22 cellular contexts compared by ENCODE assay signal in the genomic region with DNA sequence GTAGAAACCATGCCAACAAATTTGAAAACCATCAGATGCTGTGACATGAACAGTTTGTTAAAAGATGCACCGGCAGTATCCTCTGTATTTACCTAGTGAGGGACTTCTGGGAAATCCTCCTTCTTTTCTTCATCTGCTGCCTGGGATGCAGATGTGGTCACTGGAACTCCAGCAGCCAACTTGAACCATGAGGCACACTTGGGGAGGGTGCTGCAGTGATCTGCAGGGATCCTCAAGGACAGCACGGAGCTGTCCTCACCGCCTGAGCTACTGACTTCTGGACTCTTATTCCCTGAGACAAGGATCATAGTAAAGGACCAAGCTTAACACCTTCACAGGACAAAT. TPM values are rescaled to one million over a fixed set of nuclear protein-coding genes. Genes with fewer than 3 reads are reported as not detected.
DNase-seq lines count a peak whose midpoint lies in the region; ATAC-seq, FAIRE-seq and TF ChIP-seq lines count a peak whose summit lies in the region.
"Had no signal": no experiment of that assay in that cellular context is flagged by ENCODE, and none has a peak within 500 bp of the region (broad histone marks: within the 10 kb centered on the region; RNA-seq: fewer than 3 reads in every experiment).

No MANE protein-coding gene starts in this region.

- TF ChIP-seq EP300 in K562 (IDR thresholded peaks at IDR 0.05; ENCODE audit: low read length) = no peak

- no peaks in the 10 kb centered on the region for H3K4me1 Mint-ChIP-seq in glutamatergic neuron (ENCODE audit: low read depth, unreplicated experiment)
- H3K4me1 Mint-ChIP-seq: IgD-negative memory B cell had no signal

- in situ Hi-C loops in mammary epithelial cell (cut with MboI; ENCODE audit: low sequenced_read_pairs in 2 of 2) = no loop called here
- in situ Hi-C loops in K562 (cut with MboI) = no loop called here

- H3K79me2 ChIP-seq in mammary epithelial cell (ENCODE audit: insufficient read depth, low read length) (no peaks in the 10 kb centered on the region), K562 (ENCODE audit: control insufficient read depth, insufficient read depth, low read length) (no peaks in the 10 kb centered on the region)

- intact Hi-C loops in mammary epithelial cell (cut with micrococcal nuclease) (no loop called here), breast epithelium (cut with DNase I; ENCODE audit: low total_unique reads) (no loop called here), K562 (cut with micrococcal nuclease) (no loop called here)

- WGBS in mammary epithelial cell (ENCODE audit: low coverage, missing lambda C conversion rate) = 70% methylated on average over 3 of the region's 3 CpGs
- 2% methylated on average over 3 of the region's 3 CpGs for WGBS in K562 (ENCODE audit: insufficient coverage, low coverage, missing lambda C conversion rate)

- no peak overlapping the region for H3K27ac Mint-ChIP-seq in glutamatergic neuron (ENCODE audit: unreplicated experiment)
- H3K27ac Mint-ChIP-seq: CD8-positive, alpha-beta T cell; IgD-negative memory B cell had no signal

- ATAC-seq in K562 = no peak
- no peak for ATAC-seq in GM19467 (IDR thresholded peaks at IDR 0.05; ENCODE audit: unreplicated experiment)
- ATAC-seq: CD8-positive, alpha-beta T cell had no signal

- H3K4me3 ChIP-seq in mammary epithelial cell (replicated peaks in 1 of 3; ENCODE audit: insufficient read depth in 1 of 3, low read depth in 2 of 3, low read length in 3 of 3) (no peak overlapping the region), breast epithelium (no peak overlapping the region), K562 (no peak overlapping the region), BE2C (ENCODE audit: low read depth, low read length) (no peak overlapping the region)
- H3K4me3 ChIP-seq: BLaER1 treated with 17β-estradiol and CSF1 and Interleukin-3, amounts not matched to agents 10 nM and 100 nM; GM12878; GM23248 had no signal

- peak overlapping the region; percentile 87 for H2AFZ ChIP-seq in mammary epithelial cell (ENCODE audit: low read depth, low read length)
- H2AFZ ChIP-seq in K562 (ENCODE audit: low read depth, low read length) = no peak overlapping the region

- no peak overlapping the region for H3K4me3 Mint-ChIP-seq in glutamatergic neuron (ENCODE audit: unreplicated experiment)
- H3K4me3 Mint-ChIP-seq: CD8-positive, alpha-beta T cell; IgD-negative memory B cell had no signal

- H3K9me1 ChIP-seq in K562 (ENCODE audit: control insufficient read depth, insufficient read depth, low read length) = no peaks in the 10 kb centered on the region

- H3K4me1 ChIP-seq in mammary epithelial cell (ENCODE audit: insufficient read depth, low read length) (peaks cover 20% of the 10 kb centered on the region), breast epithelium (no peaks in the 10 kb centered on the region), K562 (replicated peaks in 1 of 2; ENCODE audit: control insufficient read depth in 2 of 2, insufficient read depth in 2 of 2, low read length in 2 of 2) (no peaks in the 10 kb centered on the region), BE2C (no peaks in the 10 kb centered on the region)

- no peak for DNase-seq in mammary epithelial cell
- no peak for DNase-seq in breast epithelium (ENCODE audit: low spot score in 2 of 2)
- no peak for DNase-seq in K562 (ENCODE audit: extremely low read depth in 1 of 4, low spot score in 3 of 4)
- peak; percentile 60 for DNase-seq in mesenteric fat pad (ENCODE audit: low spot score)
- DNase-seq in BE2C = no peak
- DNase-seq in glutamatergic neuron = no peak
- DNase-seq: 8988T; CD8-positive, alpha-beta T cell; DMS 273 treated with DMSO at 0.1 percent for 48 hours; DMS53; DND-41; EL had no signal

- POLR2A ChIA-PET in K562 (lab: Yijun Ruan, JAX) = interaction anchor here (0.6 kb wide), 1 partner anchor 241 kb away, joined by 3 read pairs; no protein-coding TSS in a partner anchor

- no peaks in the 10 kb centered on the region for H3K9me3 Mint-ChIP-seq in glutamatergic neuron (ENCODE audit: unreplicated experiment)
- H3K9me3 Mint-ChIP-seq: CD8-positive, alpha-beta T cell; HFFc6 had no signal

- H4K20me1 ChIP-seq in mammary epithelial cell (ENCODE audit: insufficient read depth, low read length) (no peaks in the 10 kb centered on the region), K562 (replicated peaks; ENCODE audit: control insufficient read depth, insufficient read depth, low read length) (no peaks in the 10 kb centered on the region)
- H4K20me1 ChIP-seq: BLaER1 treated with 17β-estradiol and CSF1 and Interleukin-3, amounts not matched to agents 10 nM and 100 nM had no signal

- no peak for TF ChIP-seq RAD21 in K562 (CRISPR knock-in tag; conservative IDR thresholded peaks at IDR 0.05 in 1 of 2, IDR thresholded peaks at IDR 0.05 in 1 of 2)

- H3K4me2 ChIP-seq in mammary epithelial cell (ENCODE audit: insufficient read depth, low read depth, low read length) (no peak overlapping the region), K562 (ENCODE audit: insufficient read depth, low read length) (no peak overlapping the region)
- H3K4me2 ChIP-seq: BLaER1 treated with 17β-estradiol and CSF1 and Interleukin-3, amounts not matched to agents 10 nM and 100 nM had no signal

- H3K27me3 ChIP-seq in mammary epithelial cell (ENCODE audit: insufficient read depth, low read length) (no peaks in the 10 kb centered on the region), breast epithelium (no peaks in the 10 kb centered on the region), K562 (ENCODE audit: control insufficient read depth in 2 of 2, insufficient read depth in 2 of 2, low read length in 2 of 2) (peaks cover 16 to 46% of the 10 kb centered on the region in 2 experiments; a peak in 4 of 5 replicates), BE2C (no peaks in the 10 kb centered on the region)
- H3K27me3 ChIP-seq: BLaER1 treated with 17β-estradiol and CSF1 and Interleukin-3, amounts not matched to agents 10 nM and 100 nM had no signal

- CTCF ChIA-PET in mammary epithelial cell (lab: Charles Lee; ENCODE audit: low non-redundant PET) (no interaction called here), K562 (lab: Yijun Ruan, JAX; ENCODE audit: low intra/inter-chr PET ratio) (no interaction called here)

- no peak for TF ChIP-seq CTCF in mammary epithelial cell (conservative IDR thresholded peaks at IDR 0.05 in 1 of 2, IDR thresholded peaks at IDR 0.05 in 1 of 2; ENCODE audit: extremely low read depth in 1 of 2, insufficient read depth in 1 of 2, low read depth in 1 of 2, low read length in 2 of 2)
- TF ChIP-seq CTCF in breast epithelium (IDR thresholded peaks at IDR 0.05) = no peak
- TF ChIP-seq CTCF in VCaP (conservative IDR thresholded peaks at IDR 0.05) = no peak
- no peak for TF ChIP-seq CTCF in K562 (IDR thresholded peaks at IDR 0.05 in 2 of 3, conservative IDR thresholded peaks at IDR 0.05 in 1 of 3; ENCODE audit: insufficient read depth in 2 of 3, low read depth in 1 of 3, low read length in 3 of 3)
- TF ChIP-seq CTCF in BE2C (IDR thresholded peaks at IDR 0.05; ENCODE audit: low read depth, low read length) = no peak
- TF ChIP-seq CTCF in glutamatergic neuron (IDR thresholded peaks at IDR 0.05; ENCODE audit: partially characterized antibody, unreplicated experiment) = no peak

- no peak overlapping the region for H3K27ac ChIP-seq in mammary epithelial cell (ENCODE audit: insufficient read depth, low read depth, low read length)
- no peak overlapping the region for H3K27ac ChIP-seq in breast epithelium
- 0 out of 2 replicates have a peak overlapping the region, but pooled peaks have one; percentile 25 for H3K27ac ChIP-seq in VCaP
- no peak overlapping the region for H3K27ac ChIP-seq in K562 (ENCODE audit: extremely low read depth, low read depth, low read length)
- H3K27ac ChIP-seq: BLaER1 treated with 17β-estradiol and CSF1 and Interleukin-3, amounts not matched to agents 10 nM and 100 nM; GM23248; HL-60 had no signal

- H3K9ac ChIP-seq in mammary epithelial cell (ENCODE audit: insufficient read depth, low read length) = no peak overlapping the region
- H3K9ac ChIP-seq in K562 (ENCODE audit: insufficient read depth in 1 of 2, low read depth in 2 of 2, low read length in 2 of 2) = no peak overlapping the region
- H3K9ac ChIP-seq: BLaER1 treated with 17β-estradiol and CSF1 and Interleukin-3, amounts not matched to agents 10 nM and 100 nM; GM23248 had no signal

- peaks cover 3% of the 10 kb centered on the region for H3K27me3 Mint-ChIP-seq in glutamatergic neuron (ENCODE audit: unreplicated experiment)

- FAIRE-seq in K562 (lab: Jason Lieb, UNC) = no peak
- FAIRE-seq: GM12878, GM19239, H54 had no signal

- no peak for TF ChIP-seq POLR2A in breast epithelium (IDR thresholded peaks at IDR 0.05)
- no peak for TF ChIP-seq POLR2A in K562 (conservative IDR thresholded peaks at IDR 0.05)

- H3K36me3 ChIP-seq in mammary epithelial cell (ENCODE audit: insufficient read depth, low read length) = no peaks in the 10 kb centered on the region
- no peaks in the 10 kb centered on the region for H3K36me3 ChIP-seq in breast epithelium
- H3K36me3 ChIP-seq in K562 (ENCODE audit: control insufficient read depth, insufficient read depth, low read length) = no peaks in the 10 kb centered on the region
- H3K36me3 ChIP-seq in BE2C = no peaks in the 10 kb centered on the region
- H3K36me3 ChIP-seq: BLaER1 treated with 17β-estradiol and CSF1 and Interleukin-3, amounts not matched to agents 10 nM and 100 nM had no signal

- BruUV-seq in mammary epithelial cell (replicated peaks; lab: Mats Ljungman, UMichigan) = no TSS peak
- no TSS peak for BruUV-seq in K562 (replicated peaks; lab: Mats Ljungman, UMichigan)

- H3K9me3 ChIP-seq in mammary epithelial cell (replicated peaks; ENCODE audit: insufficient read depth, low read length) (no peaks in the 10 kb centered on the region), breast epithelium (no peaks in the 10 kb centered on the region), K562 (replicated peaks; ENCODE audit: control insufficient read depth, insufficient read depth, low read depth, low read length) (no peaks in the 10 kb centered on the region), BE2C (no peaks in the 10 kb centered on the region)

- H3K36me3 Mint-ChIP-seq in glutamatergic neuron (ENCODE audit: unreplicated experiment) = no peaks in the 10 kb centered on the region
- H3K36me3 Mint-ChIP-seq: CD8-positive, alpha-beta T cell; IgD-negative memory B cell had no signal

- dilution Hi-C loops in mammary epithelial cell (cut with HindIII; ENCODE audit: low sequenced_read_pairs) = no loop called here

RNA-seq across cellular contexts. Expression of gene NID1, which starts 19.5 kb away (rescaled TPM):
- 10 to 100 TPM in 1 of 2 donors, 1 to 10 TPM in 1; 8.0 to 21.3 TPM for total RNA-seq in mammary epithelial cell
- 3.7 TPM for polyA plus RNA-seq in mammary epithelial cell
- polyA minus RNA-seq in mammary epithelial cell = 13.8 TPM
- total RNA-seq in breast epithelium = 100 to 1,000 TPM in 2 of 3 donors, 10 to 100 TPM in 1; 60.3 to 288 (median 154) TPM
- total RNA-seq in K562 (2011; cell fraction: chromatin; rRNA removed; ENCODE audit: low replicate concordance) = not detected in 2 replicates
- not detected in 2 replicates for total RNA-seq in K562 (2011; cell fraction: nucleolus; rRNA removed)
- total RNA-seq in K562 (2011; cell fraction: nucleoplasm; rRNA removed) = not detected in 2 replicates
- total RNA-seq in K562 (2014; rRNA removed) = not detected in 2 replicates
- total RNA-seq in K562 (2014; rRNA removed; fragmentation: Illumina TruSeq; extraction: Trizol) = not detected in 2 replicates
- not detected in 2 replicates for total RNA-seq in K562 (2015; rRNA removed; fragmentation: Illumina TruSeq; extraction: Trizol)
- 0.22 and 0.27 TPM in 2 replicates for total RNA-seq in K562 (2021)
- not detected in 2 replicates for polyA plus RNA-seq in K562 (2011; rRNA removed)
- 0.01 TPM in 1 of 2 replicates, not detected in the other for polyA plus RNA-seq in K562 (2011; cell fraction: cytosol; rRNA removed)
- polyA plus RNA-seq in K562 (2011; cell fraction: nucleus; rRNA removed) = not detected in 2 replicates
- polyA plus RNA-seq in K562 (2012) = not detected in 2 replicates
- not detected in 2 replicates for polyA plus RNA-seq in K562 (2014; fragmentation: Illumina TruSeq; extraction: Trizol)
- polyA plus RNA-seq in K562 (2014; fragmentation: Nextera tagmentation; extraction: Ambion mirVana) = not detected
- polyA plus RNA-seq in K562 (2014; rRNA removed) = not detected in 2 replicates
- polyA minus RNA-seq in K562 (2011; rRNA and poly(A)+ RNA removed) = not detected in 2 replicates
- 0.46 TPM in 1 of 2 replicates, not detected in the other for polyA minus RNA-seq in K562 (2011; cell fraction: cytosol; rRNA and poly(A)+ RNA removed)
- polyA minus RNA-seq in K562 (2011; cell fraction: nucleus; rRNA and poly(A)+ RNA removed) = not detected in 2 replicates
- total RNA-seq in mesenteric fat pad = 238 TPM
- polyA plus RNA-seq in BE2C (2012; ENCODE audit: insufficient read depth, insufficient read length, low read depth) = not detected
- 1.4 TPM for total RNA-seq in glutamatergic neuron (ENCODE audit: unreplicated experiment)
- total RNA-seq: CD8-positive, alpha-beta T cell had no signal
- polyA plus RNA-seq: IgD-negative memory B cell had no signal

RNA-seq across cellular contexts. Expression of gene GPR137B, which starts 58.0 kb away (rescaled TPM):
- total RNA-seq in mammary epithelial cell = 10 to 100 TPM; 10.2 to 24.7 TPM
- 7.0 TPM for polyA plus RNA-seq in mammary epithelial cell
- 2.0 TPM for polyA minus RNA-seq in mammary epithelial cell
- total RNA-seq in breast epithelium = 10 to 100 TPM; 24.1 to 29.6 (median 25.6) TPM
- 0.28 and 0.65 TPM in 2 replicates for total RNA-seq in K562 (2011; cell fraction: chromatin; rRNA removed; ENCODE audit: low replicate concordance)
- 0.17 and 0.79 TPM in 2 replicates for total RNA-seq in K562 (2011; cell fraction: nucleolus; rRNA removed)
- total RNA-seq in K562 (2011; cell fraction: nucleoplasm; rRNA removed) = 0.22 and 2.1 TPM in 2 replicates
- total RNA-seq in K562 (2014; rRNA removed) = 0.36 and 0.94 TPM in 2 replicates
- 0.70 and 0.76 TPM in 2 replicates for total RNA-seq in K562 (2014; rRNA removed; fragmentation: Illumina TruSeq; extraction: Trizol)
- total RNA-seq in K562 (2015; rRNA removed; fragmentation: Illumina TruSeq; extraction: Trizol) = 0.75 and 0.87 TPM in 2 replicates
- 0.49 and 0.62 TPM in 2 replicates for total RNA-seq in K562 (2021)
- polyA plus RNA-seq in K562 (2011; rRNA removed) = 0.04 and 0.28 TPM in 2 replicates
- 0.07 and 0.19 TPM in 2 replicates for polyA plus RNA-seq in K562 (2011; cell fraction: cytosol; rRNA removed)
- 0.30 and 0.60 TPM in 2 replicates for polyA plus RNA-seq in K562 (2011; cell fraction: nucleus; rRNA removed)
- polyA plus RNA-seq in K562 (2012) = 0.78 and 1.8 TPM in 2 replicates
- 1.0 and 1.1 TPM in 2 replicates for polyA plus RNA-seq in K562 (2014; fragmentation: Illumina TruSeq; extraction: Trizol)
- polyA plus RNA-seq in K562 (2014; fragmentation: Nextera tagmentation; extraction: Ambion mirVana) = under 1 TPM; 0.14 to 0.35 TPM
- polyA plus RNA-seq in K562 (2014; rRNA removed) = 0.49 and 0.62 TPM in 2 replicates
- 0.27 TPM in 1 of 2 replicates, not detected in the other for polyA minus RNA-seq in K562 (2011; rRNA and poly(A)+ RNA removed)
- polyA minus RNA-seq in K562 (2011; cell fraction: cytosol; rRNA and poly(A)+ RNA removed) = not detected in 2 replicates
- polyA minus RNA-seq in K562 (2011; cell fraction: nucleus; rRNA and poly(A)+ RNA removed) = 0.13 TPM in 1 of 2 replicates, not detected in the other
- 32.9 TPM for total RNA-seq in mesenteric fat pad
- polyA plus RNA-seq in BE2C (2012; ENCODE audit: insufficient read depth, insufficient read length, low read depth) = not detected
- total RNA-seq in glutamatergic neuron (ENCODE audit: unreplicated experiment) = 22.5 TPM
